In genomic region chr7:82521906-82522445, GRCh38 we compare ENCODE assay signal across 27 cellular contexts.
"Had no signal": no experiment of that assay in that cellular context is flagged by ENCODE, and none has a peak within 500 bp of the region (broad histone marks: within the 10 kb centered on the region; RNA-seq: fewer than 3 reads in every experiment).

No MANE protein-coding gene starts in this region.

- H3K27ac Mint-ChIP-seq: mesothelial cell of epicardium; natural killer cell treated with Interleukin-12 subunit alpha and Interleukin-12 subunit beta and Interleukin-15 and Interleukin-18, amount 100 ng/mL, for 72 hours; progenitor cell of endocrine pancreas; stimulated activated effector memory CD8-positive, alpha-beta T cell treated with anti-CD3 and anti-CD28 coated beads, Interleukin-12 subunit alpha, Interleukin-12 subunit beta, amount 100 ng/mL, for 72 hours; stimulated activated naive CD8-positive, alpha-beta T cell treated with anti-CD3 and anti-CD28 coated beads, Interleukin-15, Interleukin-2, amounts not matched to agents 100 ng/mL and 50 ng/mL, for 24 hours had no signal

- H3K4me3 ChIP-seq: coronary artery, esophagus muscularis mucosa, gastrocnemius medialis, mucosa of descending colon, transverse colon, upper lobe of right lung, uterus had no signal

- H3K9ac ChIP-seq: parathyroid adenoma had no signal

- H3K4me1 ChIP-seq: esophagus muscularis mucosa, gastrocnemius medialis, parathyroid adenoma, transverse colon, upper lobe of right lung, uterus had no signal

- H3K4me1 Mint-ChIP-seq: mesothelial cell of epicardium; naive B cell; neural crest cell; stimulated activated effector memory CD8-positive, alpha-beta T cell treated with anti-CD3 and anti-CD28 coated beads, Interleukin-12 subunit alpha, Interleukin-12 subunit beta, amount 100 ng/mL, for 72 hours had no signal

- H3K9me3 ChIP-seq: esophagus muscularis mucosa, gastrocnemius medialis, mucosa of descending colon, neutrophil, transverse colon, upper lobe of right lung, uterus had no signal

- H3K27me3 ChIP-seq: esophagus muscularis mucosa, gastrocnemius medialis, neutrophil, transverse colon, upper lobe of right lung, uterus had no signal

- H2AFZ ChIP-seq: parathyroid adenoma had no signal

- H3K79me2 ChIP-seq: parathyroid adenoma had no signal

- H3K9me3 Mint-ChIP-seq: mesothelial cell of epicardium; natural killer cell treated with Interleukin-12 subunit alpha and Interleukin-12 subunit beta and Interleukin-15 and Interleukin-18, amount 100 ng/mL, for 72 hours; neural crest cell; stimulated activated naive CD8-positive, alpha-beta T cell treated with anti-CD3 and anti-CD28 coated beads, Interleukin-15, Interleukin-2, amounts not matched to agents 100 ng/mL and 50 ng/mL, for 24 hours had no signal

- FAIRE-seq: endothelial cell of umbilical vein, kidney had no signal

- H3K4me3 Mint-ChIP-seq: mesothelial cell of epicardium; naive B cell; natural killer cell treated with Interleukin-12 subunit alpha and Interleukin-12 subunit beta and Interleukin-15 and Interleukin-18, amount 100 ng/mL, for 72 hours; neural crest cell; stimulated activated effector memory CD8-positive, alpha-beta T cell treated with anti-CD3 and anti-CD28 coated beads, Interleukin-12 subunit alpha, Interleukin-12 subunit beta, amount 100 ng/mL, for 72 hours; stimulated activated naive CD8-positive, alpha-beta T cell treated with anti-CD3 and anti-CD28 coated beads, Interleukin-15, Interleukin-2, amounts not matched to agents 100 ng/mL and 50 ng/mL, for 24 hours had no signal

- H3K36me3 ChIP-seq: esophagus muscularis mucosa, gastrocnemius medialis, neutrophil, transverse colon, upper lobe of right lung, uterus had no signal

- H3K27me3 Mint-ChIP-seq: naive B cell; natural killer cell treated with Interleukin-12 subunit alpha and Interleukin-12 subunit beta and Interleukin-15 and Interleukin-18, amount 100 ng/mL, for 72 hours; stimulated activated naive CD8-positive, alpha-beta T cell treated with anti-CD3 and anti-CD28 coated beads, Interleukin-15, Interleukin-2, amounts not matched to agents 100 ng/mL and 50 ng/mL, for 24 hours had no signal

- ATAC-seq: gastrocnemius medialis; left lobe of liver; mucosa of descending colon; natural killer cell treated with Interleukin-12 subunit alpha and Interleukin-12 subunit beta and Interleukin-15 and Interleukin-18, amount 100 ng/mL, for 72 hours; sciatic nerve; stimulated activated effector memory CD8-positive, alpha-beta T cell treated with anti-CD3 and anti-CD28 coated beads, Interleukin-12 subunit alpha, Interleukin-12 subunit beta, amount 100 ng/mL, for 72 hours; upper lobe of right lung had no signal

- DNase-seq: dermis blood vessel endothelial cell; effector memory CD4-positive, alpha-beta T cell; foreskin fibroblast; gastrocnemius medialis; head of caudate nucleus; kidney; mesenchymal stem cell; naive B cell; stimulated activated CD4-positive, alpha-beta T cell treated with anti-CD3 and anti-CD28 coated beads, Interleukin-2, amount 100 ng/mL, for 24 hours; stimulated activated CD4-positive, alpha-beta T cell treated with anti-CD3 and anti-CD28 coated beads, Interleukin-4, amount 100 ng/mL, for 24 hours; transverse colon; upper lobe of right lung; uterus had no signal

- H3K36me3 Mint-ChIP-seq: mesothelial cell of epicardium; naive B cell; natural killer cell treated with Interleukin-12 subunit alpha and Interleukin-12 subunit beta and Interleukin-15 and Interleukin-18, amount 100 ng/mL, for 72 hours; stimulated activated effector memory CD8-positive, alpha-beta T cell treated with anti-CD3 and anti-CD28 coated beads, Interleukin-12 subunit alpha, Interleukin-12 subunit beta, amount 100 ng/mL, for 72 hours had no signal

- H3K27ac ChIP-seq: coronary artery, esophagus muscularis mucosa, gastrocnemius medialis, neutrophil, parathyroid adenoma, transverse colon, upper lobe of right lung, uterus had no signal
